ENCODE assay signal across 8 cellular contexts in the genomic region with DNA sequence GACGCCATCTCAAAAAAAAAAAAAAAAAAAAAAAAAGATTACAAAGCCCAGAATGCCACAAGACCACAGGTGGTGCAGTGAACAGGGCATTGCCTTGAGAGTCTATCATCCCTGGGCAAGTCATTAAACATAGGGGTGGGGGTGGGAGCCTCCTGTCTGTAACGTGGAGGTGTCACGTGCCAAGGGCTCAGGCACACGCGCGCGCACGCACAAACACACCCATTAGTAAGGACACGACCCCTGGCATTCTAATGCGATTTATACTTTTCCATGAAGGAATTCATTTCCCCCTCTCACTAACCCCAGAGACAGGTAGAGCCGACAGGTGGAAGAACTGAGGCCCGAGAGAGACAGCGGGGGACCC. TPM values are rescaled to one million over a fixed set of nuclear protein-coding genes. Genes with fewer than 3 reads are reported as not detected.
DNase-seq lines count a peak whose midpoint lies in the region; ATAC-seq and TF ChIP-seq lines count a peak whose summit lies in the region.

No MANE protein-coding gene starts in this region.

- ATAC-seq in HG02588 (IDR thresholded peaks at IDR 0.05; ENCODE audit: unreplicated experiment) = no peak
- no peak for ATAC-seq in GM18870 (IDR thresholded peaks at IDR 0.05; ENCODE audit: unreplicated experiment)

- TF ChIP-seq CTCF in C4-2B (conservative IDR thresholded peaks at IDR 0.05) = no peak
- peak; percentile 11; the same call in 1 of the 2 replicates for TF ChIP-seq CTCF in Loucy (conservative IDR thresholded peaks at IDR 0.05; ENCODE audit: low read length)
- no peak for TF ChIP-seq CTCF in brain (conservative IDR thresholded peaks at IDR 0.05)

- H3K9me3 ChIP-seq in Loucy (ENCODE audit: insufficient read depth, low read depth, low read length) = no peaks in the 10 kb centered on the region
- no peaks in the 10 kb centered on the region for H3K9me3 ChIP-seq in mesodermal cell (ENCODE audit: control insufficient read depth, low read length)

- H3K27ac Mint-ChIP-seq in brain = peak overlapping the region in 4 of 5 experiments; percentile 81 to 94 (median 82)

- H3K9me3 Mint-ChIP-seq in brain = peaks cover 0 to 8% (median 0%) of the 10 kb centered on the region in 5 experiments

- H4K20me1 ChIP-seq in Loucy (ENCODE audit: insufficient read depth, low read length, poor library complexity, severe bottlenecking) = no peaks in the 10 kb centered on the region

- H3F3A ChIP-seq in Loucy (ENCODE audit: low read depth) = no peaks in the 10 kb centered on the region

- H3K4me3 ChIP-seq in Loucy (ENCODE audit: low read length, poor library complexity, severe bottlenecking) (peak overlapping the region; percentile 91), mesodermal cell (ENCODE audit: extremely low read depth, insufficient read depth, low read length, poor library complexity, severe bottlenecking) (peak overlapping the region; percentile 65)

- peaks cover 10% of the 10 kb centered on the region for H3K27me3 ChIP-seq in Loucy (ENCODE audit: insufficient read depth, low read length, poor library complexity, severe bottlenecking)

- H3K9ac ChIP-seq in Loucy (ENCODE audit: low read depth, low read length, poor library complexity, severe bottlenecking) = peak overlapping the region; percentile 79

- DNase-seq in mucosa of gallbladder (ENCODE audit: low spot score) = no peak
- DNase-seq in effector CD8-positive, alpha-beta T cell (lab: John Stamatoyannopoulos, UW) = no peak

- H3K36me3 ChIP-seq in Loucy (ENCODE audit: insufficient read depth, low read length) = no peaks in the 10 kb centered on the region
- no peaks in the 10 kb centered on the region for H3K36me3 ChIP-seq in mesodermal cell (ENCODE audit: control insufficient read depth, insufficient read depth, low read length)

- H3K27ac ChIP-seq in C4-2B (peak overlapping the region; percentile 65), mesodermal cell (ENCODE audit: low read depth, low read length, severe bottlenecking) (no peak overlapping the region)

- H3K4me2 ChIP-seq in Loucy (ENCODE audit: low read depth, low read length, poor library complexity, severe bottlenecking) = peak overlapping the region; percentile 98

- peak overlapping the region; percentile 88 to 91 (median 89) for H3K4me3 Mint-ChIP-seq in brain

- WGBS in mesodermal cell (ENCODE audit: insufficient coverage in 2 of 2), 2 experiments = 1 to 4% methylated on average over 3 to 9 of the region's 13 CpGs

- no peaks in the 10 kb centered on the region for H3K9me2 ChIP-seq in Loucy (replicated peaks; ENCODE audit: low read depth, low read length)

- peaks cover 24% of the 10 kb centered on the region for H3K4me1 ChIP-seq in Loucy (ENCODE audit: insufficient read depth, low read length, poor library complexity, severe bottlenecking)
- peaks cover 27% of the 10 kb centered on the region for H3K4me1 ChIP-seq in mesodermal cell (ENCODE audit: control insufficient read depth, insufficient read depth, low read length, poor library complexity, severe bottlenecking)

- H3K27me3 Mint-ChIP-seq in brain = peaks cover 44% of the 10 kb centered on the region

- H3K36me3 Mint-ChIP-seq in brain = no peaks in the 10 kb centered on the region

- H3K4me1 Mint-ChIP-seq in brain = peaks cover 39% of the 10 kb centered on the region

- no peaks in the 10 kb centered on the region for H3K79me2 ChIP-seq in Loucy (ENCODE audit: insufficient read depth, low read length)

- peak overlapping the region; percentile 95 for H2AFZ ChIP-seq in Loucy (ENCODE audit: low read length)

RNA-seq across cellular contexts. Expression of gene GCAT, which starts 5.8 kb away (rescaled TPM):
- polyA plus RNA-seq in brain (ENCODE audit: insufficient read depth, low read depth, low replicate concordance) = 32.1 TPM
- 20.2 TPM for polyA plus RNA-seq in mesodermal cell (2013, experiment 1 of 2)
- polyA plus RNA-seq in mesodermal cell (2013, experiment 2 of 2) = 15.1 TPM
- total RNA-seq in mucosa of gallbladder = 22.3 TPM

RNA-seq across cellular contexts. Expression of gene GALR3, which starts 21.3 kb away (rescaled TPM):
- not detected for polyA plus RNA-seq in brain (ENCODE audit: insufficient read depth, low read depth, low replicate concordance)
- not detected for polyA plus RNA-seq in mesodermal cell (2013, experiment 1 of 2)
- not detected for polyA plus RNA-seq in mesodermal cell (2013, experiment 2 of 2)
- total RNA-seq in mucosa of gallbladder = 0.29 TPM

RNA-seq across cellular contexts. Expression of gene ANKRD54, which starts 42.2 kb away (rescaled TPM):
- 35.2 TPM for polyA plus RNA-seq in brain (ENCODE audit: insufficient read depth, low read depth, low replicate concordance)
- polyA plus RNA-seq in mesodermal cell (2013, experiment 1 of 2) = 17.8 TPM
- polyA plus RNA-seq in mesodermal cell (2013, experiment 2 of 2) = 18.1 TPM
- total RNA-seq in mucosa of gallbladder = 34.2 TPM

RNA-seq across cellular contexts. Expression of gene EIF3L, which starts 47.3 kb away (rescaled TPM):
- 527 TPM for polyA plus RNA-seq in brain (ENCODE audit: insufficient read depth, low read depth, low replicate concordance)
- polyA plus RNA-seq in mesodermal cell (2013, experiment 1 of 2) = 396 TPM
- 387 TPM for polyA plus RNA-seq in mesodermal cell (2013, experiment 2 of 2)
- total RNA-seq in mucosa of gallbladder = 383 TPM
